26 cellular contexts compared by ENCODE assay signal in the genomic region with DNA sequence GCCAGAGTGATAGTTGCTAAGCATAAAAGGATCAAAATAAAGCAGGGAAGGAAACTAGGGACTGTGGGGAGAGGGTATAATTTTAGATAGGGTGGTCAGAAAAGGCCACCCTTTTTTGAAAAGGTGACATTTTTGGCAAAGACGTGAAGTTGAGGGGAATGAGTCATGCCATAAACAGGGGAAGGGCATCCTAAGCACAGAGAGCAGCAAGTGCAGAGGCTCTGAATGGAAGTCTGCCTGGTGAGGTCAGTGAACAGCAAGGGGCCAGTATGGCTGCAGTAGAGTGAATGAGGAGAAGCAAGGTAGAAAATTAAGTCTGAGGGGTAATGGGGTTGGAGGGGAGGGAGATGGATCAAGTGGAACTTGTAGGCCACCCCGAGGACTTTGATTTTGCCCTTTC. TPM values are rescaled to one million over a fixed set of nuclear protein-coding genes. Genes with fewer than 3 reads are reported as not detected.
DNase-seq lines count a peak whose midpoint lies in the region; ATAC-seq, FAIRE-seq and TF ChIP-seq lines count a peak whose summit lies in the region.
"Had no signal": no experiment of that assay in that cellular context is flagged by ENCODE, and none has a peak within 500 bp of the region (broad histone marks: within the 10 kb centered on the region; RNA-seq: fewer than 3 reads in every experiment).

No MANE protein-coding gene starts in this region.

- ATAC-seq in natural killer cell (no peak), right lobe of liver (no peak), body of pancreas (no peak)
- no peak for ATAC-seq in natural killer cell treated with Interleukin-12 subunit alpha and Interleukin-12 subunit beta and Interleukin-15 and Interleukin-18, amount 100 ng/mL, for 72 hours
- ATAC-seq: foreskin keratinocyte; stimulated activated naive CD8-positive, alpha-beta T cell treated with anti-CD3 and anti-CD28 coated beads, Interleukin-15, amount 100 ng/mL, for 72 hours; WTC11 had no signal

- no peak for TF ChIP-seq CTCF in natural killer cell (IDR thresholded peaks at IDR 0.05)
- no peak for TF ChIP-seq CTCF in astrocyte (IDR thresholded peaks at IDR 0.05; ENCODE audit: insufficient read depth, low read depth, low read length)
- TF ChIP-seq CTCF in right lobe of liver (IDR thresholded peaks at IDR 0.05) = no peak
- TF ChIP-seq CTCF in body of pancreas (IDR thresholded peaks at IDR 0.05) = no peak
- no peak for TF ChIP-seq CTCF in prostate gland (IDR thresholded peaks at IDR 0.05)
- no peak for TF ChIP-seq CTCF in A673 (conservative IDR thresholded peaks at IDR 0.05; ENCODE audit: low read depth, low read length)

- CTCF ChIA-PET in A673 (lab: Charles Lee) = no interaction called here

- no peaks in the 10 kb centered on the region for H3K27me3 Mint-ChIP-seq in natural killer cell (ENCODE audit: low read depth in 2 of 2)
- no peaks in the 10 kb centered on the region for H3K27me3 Mint-ChIP-seq in natural killer cell treated with Interleukin-12 subunit alpha and Interleukin-12 subunit beta and Interleukin-15 and Interleukin-18, amount 100 ng/mL, for 72 hours
- no peaks in the 10 kb centered on the region for H3K27me3 Mint-ChIP-seq in astrocyte (ENCODE audit: low read depth, unreplicated experiment)
- H3K27me3 Mint-ChIP-seq: activated CD4-positive, alpha-beta memory T cell treated with anti-CD3 and anti-CD28 coated beads for 36 hours; central memory CD8-positive, alpha-beta T cell; stimulated activated naive CD8-positive, alpha-beta T cell treated with anti-CD3 and anti-CD28 coated beads, Interleukin-15, amount 100 ng/mL, for 72 hours had no signal

- H3K27me3 ChIP-seq in astrocyte (ENCODE audit: insufficient read depth, low read length) (no peaks in the 10 kb centered on the region), right lobe of liver (no peaks in the 10 kb centered on the region), body of pancreas (no peaks in the 10 kb centered on the region), prostate gland (replicated peaks; ENCODE audit: insufficient read depth) (no peaks in the 10 kb centered on the region), A673 (replicated peaks; ENCODE audit: insufficient read depth, low read depth, low read length, poor library complexity) (no peaks in the 10 kb centered on the region)
- H3K27me3 ChIP-seq: foreskin keratinocyte, neutrophil, tibial artery had no signal

- H4K20me1 ChIP-seq in astrocyte (ENCODE audit: insufficient read depth, low read length) = no peaks in the 10 kb centered on the region

- no peak for TF ChIP-seq POLR2A in right lobe of liver (IDR thresholded peaks at IDR 0.05)
- TF ChIP-seq POLR2A in body of pancreas (IDR thresholded peaks at IDR 0.05) = no peak
- TF ChIP-seq POLR2A in prostate gland (IDR thresholded peaks at IDR 0.05) = no peak

- peaks cover 8% of the 10 kb centered on the region for H3K36me3 ChIP-seq in astrocyte (ENCODE audit: insufficient read depth, low read length)
- peaks cover 0 to 37% (median 14%) of the 10 kb centered on the region in 4 donors for H3K36me3 ChIP-seq in right lobe of liver
- peaks cover 0 to 6% of the 10 kb centered on the region in 2 donors for H3K36me3 ChIP-seq in body of pancreas (replicated peaks in 1 of 2; ENCODE audit: insufficient read depth in 1 of 2, low read depth in 2 of 2)
- H3K36me3 ChIP-seq in prostate gland = peaks cover 4 to 9% of the 10 kb centered on the region in 2 donors
- H3K36me3 ChIP-seq in A673 (ENCODE audit: insufficient read depth, low read length, poor library complexity, severe bottlenecking) = no peaks in the 10 kb centered on the region

- H3K36me3 Mint-ChIP-seq in natural killer cell (no peaks in the 10 kb centered on the region), astrocyte (ENCODE audit: low read depth, unreplicated experiment) (peaks cover 22% of the 10 kb centered on the region)
- no peaks in the 10 kb centered on the region for H3K36me3 Mint-ChIP-seq in natural killer cell treated with Interleukin-12 subunit alpha and Interleukin-12 subunit beta and Interleukin-15 and Interleukin-18, amount 100 ng/mL, for 72 hours

- peak overlapping the region; percentile 95 for H3K4me2 ChIP-seq in astrocyte (ENCODE audit: low read length)

- H3K4me1 Mint-ChIP-seq in natural killer cell (peaks cover 19 to 33% of the 10 kb centered on the region in 2 donors), astrocyte (ENCODE audit: low read depth, unreplicated experiment) (peaks cover 15% of the 10 kb centered on the region)
- H3K4me1 Mint-ChIP-seq in natural killer cell treated with Interleukin-12 subunit alpha and Interleukin-12 subunit beta and Interleukin-15 and Interleukin-18, amount 100 ng/mL, for 72 hours (ENCODE audit: low read depth in 2 of 2) = peaks cover 24 to 28% of the 10 kb centered on the region in 2 donors

- no peak overlapping the region for H2AFZ ChIP-seq in astrocyte (ENCODE audit: low read depth, low read length)

- no peak for FAIRE-seq in astrocyte (lab: Jason Lieb, UNC)
- FAIRE-seq: G401.6, GM18507 had no signal

- intact Hi-C loops in natural killer cell (cut with micrococcal nuclease) = no loop called here
- intact Hi-C loops in right lobe of liver (cut with DNase I) = no loop called here
- intact Hi-C loops in body of pancreas (cut with DNase I) = no loop called here
- intact Hi-C loops in prostate gland (cut with DNase I) = loop anchor here (10.0 kb wide), 1 partner anchor 47 kb away; a partner anchor contains a TSS
- intact Hi-C loops in A673 (cut with micrococcal nuclease; ENCODE audit: unreplicated experiment) = no loop called here

- POLR2A ChIA-PET in A673 (lab: Charles Lee; ENCODE audit: low non-redundant PET) = no interaction called here

- peak overlapping the region; percentile 39 for H3K9ac ChIP-seq in astrocyte (ENCODE audit: low read length)

- H3K4me1 ChIP-seq in astrocyte (ENCODE audit: insufficient read depth, low read length) (peaks cover 30% of the 10 kb centered on the region), right lobe of liver (peaks cover 0 to 26% (median 9%) of the 10 kb centered on the region in 4 donors), body of pancreas (peaks cover 28% of the 10 kb centered on the region), prostate gland (replicated peaks) (peaks cover 16% of the 10 kb centered on the region), A673 (ENCODE audit: insufficient read depth, low read length, poor library complexity, severe bottlenecking) (peaks cover 13% of the 10 kb centered on the region)

- no TSS peak for BruUV-seq in A673 (replicated peaks; lab: Mats Ljungman, UMichigan)

- H3K9me3 Mint-ChIP-seq in natural killer cell (no peaks in the 10 kb centered on the region), astrocyte (ENCODE audit: unreplicated experiment) (no peaks in the 10 kb centered on the region)
- H3K9me3 Mint-ChIP-seq in natural killer cell treated with Interleukin-12 subunit alpha and Interleukin-12 subunit beta and Interleukin-15 and Interleukin-18, amount 100 ng/mL, for 72 hours = no peaks in the 10 kb centered on the region
- H3K9me3 Mint-ChIP-seq: activated CD4-positive, alpha-beta memory T cell treated with anti-CD3 and anti-CD28 coated beads for 36 hours; central memory CD8-positive, alpha-beta T cell; stimulated activated naive CD8-positive, alpha-beta T cell treated with anti-CD3 and anti-CD28 coated beads, Interleukin-15, amount 100 ng/mL, for 72 hours; WTC11 had no signal

- WGBS in right lobe of liver (ENCODE audit: insufficient coverage, low coverage, low lambda C conversion rate, missing lambda C conversion rate) = 46% methylated on average over 1 of the region's 2 CpGs
- 56 to 68% methylated on average over 2 of the region's 2 CpGs for WGBS in body of pancreas, 2 donors
- 64% methylated on average over 2 of the region's 2 CpGs for WGBS in prostate gland

- H3K79me2 ChIP-seq in astrocyte (ENCODE audit: insufficient read depth, low read length) = peaks cover 30% of the 10 kb centered on the region

- H3K27ac ChIP-seq in astrocyte (ENCODE audit: low read depth, low read length) (no peak overlapping the region), right lobe of liver (no peak overlapping the region), body of pancreas (no peak overlapping the region), prostate gland (no peak overlapping the region), A673 (ENCODE audit: low read depth, low read length, poor library complexity, severe bottlenecking) (no peak overlapping the region)
- H3K27ac ChIP-seq: C4-2B, foreskin keratinocyte, neutrophil, tibial artery had no signal

- H3K4me3 Mint-ChIP-seq in natural killer cell (peak overlapping the region; percentile 37), astrocyte (ENCODE audit: unreplicated experiment) (peak overlapping the region; percentile 96)
- no peak overlapping the region for H3K4me3 Mint-ChIP-seq in natural killer cell treated with Interleukin-12 subunit alpha and Interleukin-12 subunit beta and Interleukin-15 and Interleukin-18, amount 100 ng/mL, for 72 hours
- H3K4me3 Mint-ChIP-seq: activated CD4-positive, alpha-beta memory T cell treated with anti-CD3 and anti-CD28 coated beads for 36 hours had no signal

- DNase-seq in natural killer cell (no peak), astrocyte (ENCODE audit: low read depth) (peak; percentile 43), right lobe of liver (no peak), body of pancreas (no peak), prostate gland (ENCODE audit: low spot score) (no peak), GF-D8 (lab: John Stamatoyannopoulos, UW) (no peak), A673 (ENCODE audit: low spot score) (no peak)
- no peak for DNase-seq in natural killer cell treated with Interleukin-12 subunit alpha and Interleukin-12 subunit beta and Interleukin-15 and Interleukin-18, amount 100 ng/mL, for 72 hours (ENCODE audit: low spot score)
- DNase-seq: activated CD4-positive, alpha-beta memory T cell treated with anti-CD3 and anti-CD28 coated beads for 36 hours; amygdala; DMS 273 treated with DMSO at 0.1 percent for 48 hours; erythroblast; foreskin keratinocyte; HCEC 1CT; islet precursor cell; NCI-H187 treated with DMSO at 0.1 percent for 48 hours; NCI-H748 treated with DMSO at 0.1 percent for 48 hours; stimulated activated naive CD8-positive, alpha-beta T cell treated with anti-CD3 and anti-CD28 coated beads, Interleukin-15, amount 100 ng/mL, for 72 hours; T-helper 9 cell had no signal

- H3K9me3 ChIP-seq in astrocyte (ENCODE audit: insufficient read depth, low read depth, low read length) (no peaks in the 10 kb centered on the region), right lobe of liver (no peaks in the 10 kb centered on the region), body of pancreas (no peaks in the 10 kb centered on the region), prostate gland (no peaks in the 10 kb centered on the region), A673 (ENCODE audit: low read depth, low read length, poor library complexity, severe bottlenecking) (no peaks in the 10 kb centered on the region)
- H3K9me3 ChIP-seq: neutrophil, tibial artery had no signal

- no peak overlapping the region for H3K4me3 ChIP-seq in astrocyte (ENCODE audit: insufficient read depth, low read depth, low read length)
- H3K4me3 ChIP-seq in right lobe of liver = peak overlapping the region in 2 of 3 donors; percentile 77 to 98
- no peak overlapping the region for H3K4me3 ChIP-seq in body of pancreas
- H3K4me3 ChIP-seq in prostate gland = no peak overlapping the region
- no peak overlapping the region for H3K4me3 ChIP-seq in A673 (ENCODE audit: low read depth, low read length, poor library complexity, severe bottlenecking)
- H3K4me3 ChIP-seq: tibial artery had no signal

- H3K27ac Mint-ChIP-seq in natural killer cell (peak overlapping the region in 1 of 2 donors; percentile 98), astrocyte (ENCODE audit: unreplicated experiment) (no peak overlapping the region)
- H3K27ac Mint-ChIP-seq in natural killer cell treated with Interleukin-12 subunit alpha and Interleukin-12 subunit beta and Interleukin-15 and Interleukin-18, amount 100 ng/mL, for 72 hours = peak overlapping the region in 1 of 2 donors; percentile 32
- H3K27ac Mint-ChIP-seq: activated CD4-positive, alpha-beta memory T cell treated with anti-CD3 and anti-CD28 coated beads for 36 hours; stimulated activated naive CD8-positive, alpha-beta T cell treated with anti-CD3 and anti-CD28 coated beads, Interleukin-15, amount 100 ng/mL, for 72 hours had no signal

RNA-seq across cellular contexts. Expression of a gene that starts 2.4 kb away (rescaled TPM):
- 10 to 100 TPM; 35.9 to 39.4 (median 37.4) TPM for total RNA-seq in natural killer cell
- total RNA-seq in natural killer cell treated with Interleukin-12 subunit alpha and Interleukin-12 subunit beta and Interleukin-15 and Interleukin-18, amount 100 ng/mL, for 72 hours = 10 to 100 TPM; 12.3 to 13.0 TPM
- 34.1 and 35.4 TPM in 2 replicates for total RNA-seq in astrocyte
- 100 to 1,000 TPM in 1 of 6 experiments, 10 to 100 TPM in 5; 45.8 to 134 (median 65.0) TPM for total RNA-seq in right lobe of liver
- 10 to 100 TPM; 19.8 to 33.5 TPM for total RNA-seq in body of pancreas
- 10 to 100 TPM; 27.3 to 41.2 TPM for total RNA-seq in prostate gland
- 21.3 and 35.6 TPM in 2 replicates for total RNA-seq in A673 (2021)

RNA-seq across cellular contexts. Expression of a gene that starts 2.6 kb away (rescaled TPM):
- total RNA-seq in natural killer cell = 10 to 100 TPM; 33.4 to 38.4 (median 33.9) TPM
- 10 to 100 TPM; 41.7 to 59.6 TPM for total RNA-seq in natural killer cell treated with Interleukin-12 subunit alpha and Interleukin-12 subunit beta and Interleukin-15 and Interleukin-18, amount 100 ng/mL, for 72 hours
- total RNA-seq in astrocyte = 47.4 and 59.7 TPM in 2 replicates
- 10 to 100 TPM; 41.6 to 63.1 (median 60.4) TPM for total RNA-seq in right lobe of liver
- 10 to 100 TPM; 13.5 to 15.2 TPM for total RNA-seq in body of pancreas
- total RNA-seq in prostate gland = 10 to 100 TPM; 19.1 to 52.3 TPM
- total RNA-seq in A673 (2021) = 95.8 and 127 TPM in 2 replicates

RNA-seq across cellular contexts. Expression of a gene that starts 8.2 kb away (rescaled TPM):
- total RNA-seq in natural killer cell (10 to 100 TPM in 1 of 3 donors, 1 to 10 TPM in 2; 9.6 to 10.1 (median 9.9) TPM), astrocyte (21.2 and 26.3 TPM in 2 replicates), right lobe of liver (10 to 100 TPM in 1 of 6 experiments, 1 to 10 TPM in 5; 6.5 to 12.7 (median 8.8) TPM), body of pancreas (10 to 100 TPM; 16.3 to 24.4 TPM), prostate gland (10 to 100 TPM; 18.6 to 30.4 TPM), A673 (2021) (29.4 and 30.7 TPM in 2 replicates)
- total RNA-seq in natural killer cell treated with Interleukin-12 subunit alpha and Interleukin-12 subunit beta and Interleukin-15 and Interleukin-18, amount 100 ng/mL, for 72 hours = 1 to 10 TPM; 8.3 to 9.8 TPM

RNA-seq across cellular contexts. Expression of a gene that starts 14.3 kb away (rescaled TPM):
- total RNA-seq in natural killer cell = 1 to 10 TPM; 1.7 to 5.6 (median 2.8) TPM
- total RNA-seq in natural killer cell treated with Interleukin-12 subunit alpha and Interleukin-12 subunit beta and Interleukin-15 and Interleukin-18, amount 100 ng/mL, for 72 hours = 1 to 10 TPM; 1.2 to 4.1 TPM
- 506 and 728 TPM in 2 replicates for total RNA-seq in astrocyte
- total RNA-seq in right lobe of liver = 1 to 10 TPM in 3 of 6 experiments, under 1 TPM in 3; 0.55 to 1.8 (median 0.99) TPM
- total RNA-seq in body of pancreas = 10 to 100 TPM; 26.4 to 28.0 TPM
- total RNA-seq in prostate gland = 10 to 100 TPM; 83.3 to 85.2 TPM
- total RNA-seq in A673 (2021) = 84.5 and 95.8 TPM in 2 replicates

RNA-seq across cellular contexts. Expression of a gene that starts 40.4 kb away (rescaled TPM):
- total RNA-seq in natural killer cell (10 to 100 TPM; 33.1 to 43.9 (median 38.7) TPM), astrocyte (68.6 and 77.9 TPM in 2 replicates), right lobe of liver (10 to 100 TPM; 21.8 to 45.0 (median 23.3) TPM), body of pancreas (10 to 100 TPM; 28.3 to 29.7 TPM), prostate gland (10 to 100 TPM; 45.1 to 50.8 TPM), A673 (2021) (104 and 115 TPM in 2 replicates)
- 10 to 100 TPM; 86.9 to 96.5 TPM for total RNA-seq in natural killer cell treated with Interleukin-12 subunit alpha and Interleukin-12 subunit beta and Interleukin-15 and Interleukin-18, amount 100 ng/mL, for 72 hours

Comparison
In these comparisons a context has a peak if more than half of its experiments do, and no peak if none do; other contexts are left out.
1. H3K4me3 ChIP-seq: peak in right lobe of liver (2 of 3); none in astrocyte (single experiment), body of pancreas (0 of 2), prostate gland (0 of 2) and A673 (single experiment).